10 cellular contexts compared by ENCODE assay signal in genomic region chr11:111925953-111926352, GRCh38. TPM values are rescaled to one million over a fixed set of nuclear protein-coding genes. Genes with fewer than 3 reads are reported as not detected.
DNase-seq lines count a peak whose midpoint lies in the region; ATAC-seq and TF ChIP-seq lines count a peak whose summit lies in the region.
"Had no signal": no experiment of that assay in that cellular context is flagged by ENCODE, and none has a peak within 500 bp of the region (broad histone marks: within the 10 kb centered on the region; RNA-seq: fewer than 3 reads in every experiment).

No MANE protein-coding gene starts in this region.

- no peak for TF ChIP-seq CTCF in mammary epithelial cell (conservative IDR thresholded peaks at IDR 0.05 in 1 of 2, IDR thresholded peaks at IDR 0.05 in 1 of 2; ENCODE audit: extremely low read depth in 1 of 2, insufficient read depth in 1 of 2, low read depth in 1 of 2, low read length in 2 of 2)
- TF ChIP-seq CTCF in vagina (IDR thresholded peaks at IDR 0.05): no peak

- no peaks in the 10 kb centered on the region for H3K36me3 Mint-ChIP-seq in stimulated activated naive CD8-positive, alpha-beta T cell treated with anti-CD3 and anti-CD28 coated beads, Interleukin-15, Interleukin-2, amounts not matched to agents 100 ng/mL and 50 ng/mL, for 24 hours (ENCODE audit: low read depth)
- no peaks in the 10 kb centered on the region for H3K36me3 Mint-ChIP-seq in naive thymus-derived CD4-positive, alpha-beta T cell

- no peaks in the 10 kb centered on the region for H3K36me3 ChIP-seq in mammary epithelial cell (ENCODE audit: insufficient read depth, low read length)
- H3K36me3 ChIP-seq in naive thymus-derived CD4-positive, alpha-beta T cell (ENCODE audit: control insufficient read depth in 2 of 3, insufficient read depth in 3 of 3, low read length in 3 of 3): no peaks in the 10 kb centered on the region
- no peaks in the 10 kb centered on the region for H3K36me3 ChIP-seq in vagina

- DNase-seq in stimulated activated naive CD8-positive, alpha-beta T cell treated with anti-CD3 and anti-CD28 coated beads, Interleukin-15, Interleukin-2, amounts not matched to agents 100 U/mL and 50 U/mL, for 24 hours: no peak
- DNase-seq in mammary epithelial cell: no peak
- DNase-seq in naive thymus-derived CD4-positive, alpha-beta T cell: no peak
- DNase-seq in vagina (ENCODE audit: extremely low spot score in 2 of 2): no peak
- DNase-seq in islet precursor cell: no peak
- DNase-seq: central memory CD4-positive, alpha-beta T cell had no signal

- TF ChIP-seq POLR2A in vagina (IDR thresholded peaks at IDR 0.05): no peak

- H3K4me3 Mint-ChIP-seq in stimulated activated naive CD8-positive, alpha-beta T cell treated with anti-CD3 and anti-CD28 coated beads, Interleukin-15, Interleukin-2, amounts not matched to agents 100 ng/mL and 50 ng/mL, for 24 hours: peak overlapping the region; percentile 81
- peak overlapping the region; percentile 51 to 91 (median 85) for H3K4me3 Mint-ChIP-seq in naive thymus-derived CD4-positive, alpha-beta T cell

- H3K4me1 ChIP-seq in mammary epithelial cell (ENCODE audit: insufficient read depth, low read length): peaks cover 10% of the 10 kb centered on the region
- H3K4me1 ChIP-seq in naive thymus-derived CD4-positive, alpha-beta T cell (ENCODE audit: control insufficient read depth in 2 of 2, insufficient read depth in 2 of 2, low read length in 2 of 2): peaks cover 0 to 5% of the 10 kb centered on the region in 2 donors
- peaks cover 31% of the 10 kb centered on the region for H3K4me1 ChIP-seq in vagina

- in situ Hi-C loops in mammary epithelial cell (cut with MboI; ENCODE audit: low sequenced_read_pairs in 2 of 2): no loop called here

- 96% methylated on average over 16 of the region's 16 CpGs for WGBS in mammary epithelial cell (ENCODE audit: low coverage, missing lambda C conversion rate)

- peaks cover 28% of the 10 kb centered on the region for H3K4me1 Mint-ChIP-seq in stimulated activated naive CD8-positive, alpha-beta T cell treated with anti-CD3 and anti-CD28 coated beads, Interleukin-15, Interleukin-2, amounts not matched to agents 100 ng/mL and 50 ng/mL, for 24 hours (ENCODE audit: low read depth)
- peaks cover 0 to 19% (median 16%) of the 10 kb centered on the region in 7 donors for H3K4me1 Mint-ChIP-seq in naive thymus-derived CD4-positive, alpha-beta T cell

- H3K4me2 ChIP-seq in mammary epithelial cell (ENCODE audit: insufficient read depth, low read depth, low read length): peak overlapping the region; percentile 71

- POLR2A ChIA-PET in naive thymus-derived CD4-positive, alpha-beta T cell (lab: Charles Lee): interaction anchor here (1.0 to 2.8 kb wide), 11 partner anchors 11 to 182 kb away, joined by 3 to 22 read pairs (median 6); partner anchors contain the start of genes ALG9, CFAP68, DLAT and NKAPD1

- CTCF ChIA-PET in mammary epithelial cell (lab: Charles Lee; ENCODE audit: low non-redundant PET): no interaction called here
- CTCF ChIA-PET in naive thymus-derived CD4-positive, alpha-beta T cell (lab: Charles Lee): interaction anchor here (1.0 to 1.7 kb wide), 4 partner anchors 10 to 56 kb away, joined by 4 to 8 read pairs (median 4); no protein-coding TSS in a partner anchor

- no TSS peak for BruUV-seq in mammary epithelial cell (replicated peaks; lab: Mats Ljungman, UMichigan)

- H3K27ac Mint-ChIP-seq in stimulated activated naive CD8-positive, alpha-beta T cell treated with anti-CD3 and anti-CD28 coated beads, Interleukin-15, Interleukin-2, amounts not matched to agents 100 ng/mL and 50 ng/mL, for 24 hours: peak overlapping the region; percentile 81
- peak overlapping the region; percentile 72 to 96 (median 92) for H3K27ac Mint-ChIP-seq in naive thymus-derived CD4-positive, alpha-beta T cell

- no peaks in the 10 kb centered on the region for H3K9me3 Mint-ChIP-seq in stimulated activated naive CD8-positive, alpha-beta T cell treated with anti-CD3 and anti-CD28 coated beads, Interleukin-15, Interleukin-2, amounts not matched to agents 100 ng/mL and 50 ng/mL, for 24 hours
- H3K9me3 Mint-ChIP-seq in naive thymus-derived CD4-positive, alpha-beta T cell: peaks cover 0 to 2% (median 0%) of the 10 kb centered on the region in 11 donors

- H3K27me3 Mint-ChIP-seq in stimulated activated naive CD8-positive, alpha-beta T cell treated with anti-CD3 and anti-CD28 coated beads, Interleukin-15, Interleukin-2, amounts not matched to agents 100 ng/mL and 50 ng/mL, for 24 hours: peaks cover 3% of the 10 kb centered on the region
- H3K27me3 Mint-ChIP-seq in naive thymus-derived CD4-positive, alpha-beta T cell: peaks cover 0 to 11% (median 1%) of the 10 kb centered on the region in 5 donors

- no peak overlapping the region for H3K9ac ChIP-seq in mammary epithelial cell (ENCODE audit: insufficient read depth, low read length)

- H4K20me1 ChIP-seq in mammary epithelial cell (ENCODE audit: insufficient read depth, low read length): no peaks in the 10 kb centered on the region

- ATAC-seq in stimulated activated naive CD8-positive, alpha-beta T cell treated with anti-CD3 and anti-CD28 coated beads, Interleukin-15, Interleukin-2, amounts not matched to agents 100 U/mL and 50 U/mL, for 24 hours: no peak
- no peak for ATAC-seq in naive thymus-derived CD4-positive, alpha-beta T cell
- ATAC-seq in GM21526 (IDR thresholded peaks at IDR 0.05; ENCODE audit: low FRiP score, unreplicated experiment) (no peak), HG03108 (IDR thresholded peaks at IDR 0.05; ENCODE audit: unreplicated experiment) (no peak)

- H2AFZ ChIP-seq in mammary epithelial cell (ENCODE audit: low read depth, low read length): peak overlapping the region; percentile 72

- H3K27ac ChIP-seq in mammary epithelial cell (ENCODE audit: insufficient read depth, low read depth, low read length) (peak overlapping the region; percentile 63), vagina (peak overlapping the region; percentile 71)
- H3K27ac ChIP-seq in naive thymus-derived CD4-positive, alpha-beta T cell (ENCODE audit: low read depth, low read length): peak overlapping the region; percentile 76

- intact Hi-C loops in mammary epithelial cell (cut with micrococcal nuclease) (no loop called here), vagina (cut with DNase I) (loop anchor here (10.0 kb wide), 1 partner anchor 51 kb away; the partner anchor contains the start of genes ALG9, CFAP68 and FDXACB1)
- intact Hi-C loops in naive thymus-derived CD4-positive, alpha-beta T cell (cut with micrococcal nuclease): loop anchor here in 1 of 2 donors (1.0 to 5.0 kb wide), 6 partner anchors 47 to 1497 kb away; partner anchors contain the start of genes ALG9, CFAP68, FDX1 and FDXACB1

- H3K27me3 ChIP-seq in mammary epithelial cell (ENCODE audit: insufficient read depth, low read length) (no peaks in the 10 kb centered on the region), vagina (no peaks in the 10 kb centered on the region)
- no peaks in the 10 kb centered on the region for H3K27me3 ChIP-seq in naive thymus-derived CD4-positive, alpha-beta T cell (ENCODE audit: control insufficient read depth in 2 of 2, insufficient read depth in 2 of 2, low read length in 2 of 2)

- H3K4me3 ChIP-seq in mammary epithelial cell (replicated peaks in 1 of 3; ENCODE audit: insufficient read depth in 1 of 3, low read depth in 2 of 3, low read length in 3 of 3) (no peak overlapping the region), vagina (peak overlapping the region; percentile 29 to 39)
- H3K4me3 ChIP-seq in naive thymus-derived CD4-positive, alpha-beta T cell (ENCODE audit: low read length): no peak overlapping the region

- dilution Hi-C loops in mammary epithelial cell (cut with HindIII; ENCODE audit: low sequenced_read_pairs): loop anchor here (5.0 to 10.0 kb wide), 3 partner anchors 49 to 81 kb away; partner anchors contain the start of genes CFAP68 and FDXACB1

- H3K79me2 ChIP-seq in mammary epithelial cell (ENCODE audit: insufficient read depth, low read length): no peaks in the 10 kb centered on the region

- no peaks in the 10 kb centered on the region for H3K9me3 ChIP-seq in mammary epithelial cell (replicated peaks; ENCODE audit: insufficient read depth, low read length)
- H3K9me3 ChIP-seq in naive thymus-derived CD4-positive, alpha-beta T cell (ENCODE audit: control insufficient read depth in 2 of 3, low read length in 3 of 3): no peaks in the 10 kb centered on the region
- H3K9me3 ChIP-seq in vagina: no peaks in the 10 kb centered on the region

RNA-seq across cellular contexts. Expression of gene C11orf52, which starts 7.2 kb away (rescaled TPM):
- total RNA-seq in mammary epithelial cell: 1 to 10 TPM in 1 of 2 donors, under 1 TPM in 1; 0.67 to 1.6 TPM
- 1.5 TPM for polyA plus RNA-seq in mammary epithelial cell
- polyA minus RNA-seq in mammary epithelial cell: not detected
- total RNA-seq in naive thymus-derived CD4-positive, alpha-beta T cell: not detected
- polyA plus RNA-seq in naive thymus-derived CD4-positive, alpha-beta T cell: under 1 TPM in 1 of 2 donors, not detected in 1; 0.26 TPM
- 1.5 TPM for total RNA-seq in vagina
- total RNA-seq: Daoy had no signal

RNA-seq across cellular contexts. Expression of gene DIXDC1, which starts 11.2 kb away (rescaled TPM):
- 10 to 100 TPM in 1 of 2 donors, 1 to 10 TPM in 1; 5.1 to 23.7 TPM for total RNA-seq in mammary epithelial cell
- polyA plus RNA-seq in mammary epithelial cell: 6.2 TPM
- 15.9 TPM for polyA minus RNA-seq in mammary epithelial cell
- total RNA-seq in naive thymus-derived CD4-positive, alpha-beta T cell: 10 to 100 TPM in 1 of 5 experiments, 1 to 10 TPM in 2, under 1 TPM in 2; 0.50 to 10.4 (median 1.3) TPM
- polyA plus RNA-seq in naive thymus-derived CD4-positive, alpha-beta T cell: 1 to 10 TPM in 1 of 2 donors, under 1 TPM in 1; 0.76 to 2.0 TPM
- total RNA-seq in vagina: 36.8 TPM

RNA-seq across cellular contexts. Expression of gene HSPB2, which starts 13.4 kb away (rescaled TPM):
- 1 to 10 TPM in 1 of 2 donors, under 1 TPM in 1; 0.38 to 1.3 TPM for total RNA-seq in mammary epithelial cell
- polyA plus RNA-seq in mammary epithelial cell: 0.16 TPM
- not detected for polyA minus RNA-seq in mammary epithelial cell
- total RNA-seq in naive thymus-derived CD4-positive, alpha-beta T cell: not detected
- polyA plus RNA-seq in naive thymus-derived CD4-positive, alpha-beta T cell: not detected
- not detected for total RNA-seq in vagina
- total RNA-seq: Daoy had no signal

RNA-seq across cellular contexts. Expression of gene CRYAB, which starts 14.4 kb away (rescaled TPM):
- 100 to 1,000 TPM in 1 of 2 donors, 10 to 100 TPM in 1; 12.7 to 110 TPM for total RNA-seq in mammary epithelial cell
- 8.1 TPM for polyA plus RNA-seq in mammary epithelial cell
- 29.4 TPM for polyA minus RNA-seq in mammary epithelial cell
- total RNA-seq in naive thymus-derived CD4-positive, alpha-beta T cell: not detected
- polyA plus RNA-seq in naive thymus-derived CD4-positive, alpha-beta T cell: not detected
- total RNA-seq in vagina: 161 TPM
- total RNA-seq: Daoy had no signal

RNA-seq across cellular contexts. Expression of gene CFAP68, which starts 46.6 kb away (rescaled TPM):
- total RNA-seq in mammary epithelial cell (10 to 100 TPM; 12.5 to 23.7 TPM), vagina (22.6 TPM)
- polyA plus RNA-seq in mammary epithelial cell: 27.4 TPM
- 1.6 TPM for polyA minus RNA-seq in mammary epithelial cell
- total RNA-seq in naive thymus-derived CD4-positive, alpha-beta T cell: 10 to 100 TPM; 13.7 to 24.9 (median 18.3) TPM
- polyA plus RNA-seq in naive thymus-derived CD4-positive, alpha-beta T cell: 10 to 100 TPM; 34.5 to 39.4 TPM

Comparison
In these comparisons a context has a peak if more than half of its experiments do, and no peak if none do; other contexts are left out.
1. H3K4me3 ChIP-seq: peak in vagina (2 of 2); none in mammary epithelial cell (0 of 3) and naive thymus-derived CD4-positive, alpha-beta T cell (single experiment).
2. Peak in every context shown above with its lines, with median percentiles within 50 percentile points of each other: H3K27ac ChIP-seq.